ENCODE assay signal across 8 cellular contexts in genomic region chr15:85582719-85583089, GRCh38.
DNase-seq lines count a peak whose midpoint lies in the region; ATAC-seq and TF ChIP-seq lines count a peak whose summit lies in the region.

No MANE protein-coding gene starts in this region.

- WGBS in mammary epithelial cell (ENCODE audit: low coverage, missing lambda C conversion rate): 84% methylated on average over 8 of the region's 8 CpGs
- WGBS in gastroesophageal sphincter (ENCODE audit: low coverage in 1 of 2), 2 donors: 18 to 20% methylated on average over 6 to 7 of the region's 8 CpGs

- peak overlapping the region; percentile 22 for H3K4me3 Mint-ChIP-seq in MCF 10A (ENCODE audit: unreplicated experiment)
- H3K4me3 Mint-ChIP-seq in IgD-negative memory B cell: peak overlapping the region; percentile 46 to 94 (median 87)

- TF ChIP-seq POLR2A in gastroesophageal sphincter (IDR thresholded peaks at IDR 0.05) (peak; percentile 24 to 40), gastrocnemius medialis (IDR thresholded peaks at IDR 0.05) (peak; percentile 88 to 89)

- no peaks in the 10 kb centered on the region for H3K9me3 Mint-ChIP-seq in MCF 10A (ENCODE audit: unreplicated experiment)
- H3K9me3 Mint-ChIP-seq in IgD-negative memory B cell: no peaks in the 10 kb centered on the region

- H3K27me3 ChIP-seq in mammary epithelial cell (ENCODE audit: insufficient read depth, low read length) (no peaks in the 10 kb centered on the region), gastroesophageal sphincter (no peaks in the 10 kb centered on the region), gastrocnemius medialis (no peaks in the 10 kb centered on the region)

- DNase-seq in MCF 10A (ENCODE audit: unreplicated experiment) (no peak), mammary epithelial cell (no peak), gastrocnemius medialis (peak; percentile 77 to 78), ecto neural progenitor cell (ENCODE audit: low spot score) (no peak), NCI-H446 treated with DMSO at 0.1 percent for 48 hours (lab: John Stamatoyannopoulos, UW) (no peak)
- peak; percentile 79 for DNase-seq in activated CD8-positive, alpha-beta memory T cell treated with anti-CD3 and anti-CD28 coated beads, Interleukin-2, amount 50 U/mL, for 48 hours

- H3K4me3 ChIP-seq in mammary epithelial cell (replicated peaks in 1 of 3; ENCODE audit: insufficient read depth in 1 of 3, low read depth in 2 of 3, low read length in 3 of 3) (no peak overlapping the region), gastroesophageal sphincter (peak overlapping the region; percentile 42 to 62), gastrocnemius medialis (peak overlapping the region; percentile 51 to 63 (median 60))

- CTCF ChIA-PET in MCF 10A (lab: Yijun Ruan, JAX): no interaction called here
- CTCF ChIA-PET in mammary epithelial cell (lab: Charles Lee; ENCODE audit: low non-redundant PET): no interaction called here

- H3K4me1 ChIP-seq in mammary epithelial cell (ENCODE audit: insufficient read depth, low read length) (peaks cover 12% of the 10 kb centered on the region), gastroesophageal sphincter (peaks cover 19 to 80% (median 35%) of the 10 kb centered on the region in 3 donors), gastrocnemius medialis (peaks cover 59 to 73% of the 10 kb centered on the region in 2 donors)

- dilution Hi-C loops in mammary epithelial cell (cut with HindIII; ENCODE audit: low sequenced_read_pairs): no loop called here

- ATAC-seq in gastroesophageal sphincter (peak; percentile 65), gastrocnemius medialis (peak; percentile 62 to 68)

- H3K27ac ChIP-seq in mammary epithelial cell (ENCODE audit: insufficient read depth, low read depth, low read length): no peak overlapping the region
- peak overlapping the region; percentile 65 to 91 (median 84) for H3K27ac ChIP-seq in gastroesophageal sphincter
- peak overlapping the region; percentile 88 to 96 (median 90) for H3K27ac ChIP-seq in gastrocnemius medialis

- no peak for TF ChIP-seq EP300 in gastroesophageal sphincter (IDR thresholded peaks at IDR 0.05)

- BruUV-seq in MCF 10A (replicated peaks; lab: Mats Ljungman, UMichigan) (no TSS peak), mammary epithelial cell (replicated peaks; lab: Mats Ljungman, UMichigan) (no TSS peak)

- H2AFZ ChIP-seq in mammary epithelial cell (ENCODE audit: low read depth, low read length): no peak overlapping the region

- H3K9ac ChIP-seq in mammary epithelial cell (ENCODE audit: insufficient read depth, low read length): no peak overlapping the region

- H3K9me3 ChIP-seq in mammary epithelial cell (replicated peaks; ENCODE audit: insufficient read depth, low read length) (no peaks in the 10 kb centered on the region), gastroesophageal sphincter (no peaks in the 10 kb centered on the region), gastrocnemius medialis (no peaks in the 10 kb centered on the region)

- no peak for TF ChIP-seq CTCF in MCF 10A (IDR thresholded peaks at IDR 0.05; ENCODE audit: unreplicated experiment)
- TF ChIP-seq CTCF in mammary epithelial cell (conservative IDR thresholded peaks at IDR 0.05 in 1 of 2, IDR thresholded peaks at IDR 0.05 in 1 of 2; ENCODE audit: extremely low read depth in 1 of 2, insufficient read depth in 1 of 2, low read depth in 1 of 2, low read length in 2 of 2): no peak
- TF ChIP-seq CTCF in gastroesophageal sphincter (IDR thresholded peaks at IDR 0.05): no peak
- TF ChIP-seq CTCF in gastrocnemius medialis (IDR thresholded peaks at IDR 0.05 in 4 of 5, conservative IDR thresholded peaks at IDR 0.05 in 1 of 5): no peak

- H3K36me3 Mint-ChIP-seq in MCF 10A (ENCODE audit: insufficient read depth, unreplicated experiment) (peaks cover 77% of the 10 kb centered on the region), IgD-negative memory B cell (peaks cover 5% of the 10 kb centered on the region)

- H3K36me3 ChIP-seq in mammary epithelial cell (ENCODE audit: insufficient read depth, low read length): peaks cover 24% of the 10 kb centered on the region
- peaks cover 0 to 28% of the 10 kb centered on the region in 2 donors for H3K36me3 ChIP-seq in gastroesophageal sphincter
- H3K36me3 ChIP-seq in gastrocnemius medialis: no peaks in the 10 kb centered on the region

- H3K27ac Mint-ChIP-seq in MCF 10A (ENCODE audit: low read depth, unreplicated experiment) (peak overlapping the region; percentile 69), IgD-negative memory B cell (peak overlapping the region; percentile 91 to 97 (median 94))

- POLR2A ChIA-PET in MCF 10A (lab: Yijun Ruan, JAX): interaction anchor here (0.9 kb wide), 1 partner anchor 10 kb away, joined by 3 read pairs; no protein-coding TSS in a partner anchor

- no peaks in the 10 kb centered on the region for H4K20me1 ChIP-seq in mammary epithelial cell (ENCODE audit: insufficient read depth, low read length)

- H3K27me3 Mint-ChIP-seq in MCF 10A (ENCODE audit: insufficient read depth, unreplicated experiment): no peaks in the 10 kb centered on the region
- peaks cover 1% of the 10 kb centered on the region for H3K27me3 Mint-ChIP-seq in IgD-negative memory B cell

- in situ Hi-C loops in mammary epithelial cell (cut with MboI; ENCODE audit: low sequenced_read_pairs in 2 of 2) (no loop called here), gastrocnemius medialis (cut with MboI; ENCODE audit: low sequenced_read_pairs in 4 of 4) (loop anchor here in 2 of 4 donors (10.0 to 25.0 kb wide), 2 partner anchors 122 to 255 kb away; no protein-coding TSS in a partner anchor)

- no peak overlapping the region for H3K4me2 ChIP-seq in mammary epithelial cell (ENCODE audit: insufficient read depth, low read depth, low read length)

- intact Hi-C loops in MCF 10A (cut with micrococcal nuclease): no loop called here
- intact Hi-C loops in mammary epithelial cell (cut with micrococcal nuclease): no loop called here
- intact Hi-C loops in gastrocnemius medialis (cut with DNase I; ENCODE audit: low total_unique reads): loop anchor here (5.0 to 10.0 kb wide), 6 partner anchors 200 to 950 kb away; partner anchors contain the start of genes AGBL1, AKAP13 and KLHL25

- H3K79me2 ChIP-seq in mammary epithelial cell (ENCODE audit: insufficient read depth, low read length): peaks cover 61% of the 10 kb centered on the region

- H3K4me1 Mint-ChIP-seq in MCF 10A (ENCODE audit: insufficient read depth, unreplicated experiment): peaks cover 48% of the 10 kb centered on the region
- H3K4me1 Mint-ChIP-seq in IgD-negative memory B cell: peaks cover 61 to 67% (median 63%) of the 10 kb centered on the region in 3 donors

Comparison
In these comparisons a context has a peak if more than half of its experiments do, and no peak if none do; other contexts are left out.
1. DNase-seq: peak in activated CD8-positive, alpha-beta memory T cell treated with anti-CD3 and anti-CD28 coated beads, Interleukin-2, amount 50 U/mL, for 48 hours (single experiment) and gastrocnemius medialis (2 of 2); none in MCF 10A (single experiment), mammary epithelial cell (single experiment), ecto neural progenitor cell (single experiment) and NCI-H446 treated with DMSO at 0.1 percent for 48 hours (single experiment).
2. H3K4me3 ChIP-seq: peak in gastroesophageal sphincter (2 of 2) and gastrocnemius medialis (4 of 4); none in mammary epithelial cell (0 of 3).